8 cellular contexts compared by ENCODE assay signal in the genomic region with DNA sequence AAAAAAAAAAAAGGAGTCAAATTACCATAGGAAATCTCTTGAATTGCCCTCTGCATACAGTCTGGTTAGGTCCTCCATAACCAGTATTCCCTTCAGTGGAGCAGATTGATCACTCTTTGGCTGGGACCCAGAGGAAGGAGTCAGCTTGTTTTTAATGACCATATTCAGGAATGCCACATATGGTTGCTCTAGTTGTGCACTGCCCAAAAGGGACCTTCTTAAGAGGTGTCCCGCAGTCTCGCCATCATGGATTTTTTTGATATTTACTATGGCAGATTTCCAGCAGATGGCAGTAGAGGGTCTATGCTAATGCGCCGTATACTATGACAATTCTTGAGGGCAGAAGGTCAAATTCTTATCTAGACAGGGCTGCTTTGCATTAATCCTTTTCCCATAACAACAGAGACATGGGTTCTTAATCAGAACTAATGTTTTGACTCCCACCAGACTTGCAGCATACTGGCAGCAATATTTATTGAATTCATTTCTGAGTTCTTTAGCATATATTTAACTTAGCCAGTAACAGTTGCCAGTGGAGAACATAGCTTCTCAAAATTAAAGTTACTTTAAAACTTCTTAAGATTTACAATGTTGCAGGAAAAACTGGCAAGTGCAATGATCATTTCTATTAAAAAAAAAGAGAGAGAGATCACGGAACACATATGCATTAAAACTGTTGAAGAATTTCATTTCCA. TPM values are rescaled to one million over a fixed set of nuclear protein-coding genes. Genes with fewer than 3 reads are reported as not detected.
DNase-seq lines count a peak whose midpoint lies in the region; ATAC-seq and TF ChIP-seq lines count a peak whose summit lies in the region.

No MANE protein-coding gene starts in this region.

- no peaks in the 10 kb centered on the region for H3K9me3 ChIP-seq in CD4-positive, alpha-beta memory T cell (ENCODE audit: control insufficient read depth in 1 of 2, low read length in 2 of 2)
- H3K9me3 ChIP-seq in heart left ventricle (peaks cover 0 to 9% (median 0%) of the 10 kb centered on the region in 12 donors), sigmoid colon (no peaks in the 10 kb centered on the region)

- POLR2A ChIA-PET in CD4-positive, alpha-beta memory T cell (lab: Charles Lee; ENCODE audit: partially characterized antibody) = interaction anchor here (0.5 to 1.2 kb wide), 4 partner anchors 51 to 194 kb away, joined by 3 to 5 read pairs (median 3); no protein-coding TSS in a partner anchor

- CTCF ChIA-PET in CD4-positive, alpha-beta memory T cell (lab: Charles Lee; ENCODE audit: partially characterized antibody) = interaction anchor here (0.6 to 3.0 kb wide), 39 partner anchors 10 to 639 kb away, joined by 3 to 44 read pairs (median 4); no protein-coding TSS in a partner anchor

- TF ChIP-seq POLR2A in heart left ventricle (IDR thresholded peaks at IDR 0.05) (no peak), sigmoid colon (IDR thresholded peaks at IDR 0.05) (no peak)

- no peak overlapping the region for H3K4me3 Mint-ChIP-seq in CD4-positive, alpha-beta memory T cell

- peak; percentile 61 for ATAC-seq in GM21390 (IDR thresholded peaks at IDR 0.05; ENCODE audit: unreplicated experiment)
- peak; percentile 75 to 91 (median 88) for ATAC-seq in heart left ventricle

- H3K27ac Mint-ChIP-seq in CD4-positive, alpha-beta memory T cell = peak overlapping the region in 1 of 7 donors; percentile 82

- no peak overlapping the region for H3K27ac ChIP-seq in CD4-positive, alpha-beta memory T cell (ENCODE audit: low read depth, low read length)
- no peak overlapping the region for H3K27ac ChIP-seq in heart left ventricle
- no peak overlapping the region for H3K27ac ChIP-seq in sigmoid colon

- peaks cover 0 to 6% (median 4%) of the 10 kb centered on the region in 4 donors for H3K4me1 Mint-ChIP-seq in CD4-positive, alpha-beta memory T cell

- no peaks in the 10 kb centered on the region for H3K36me3 ChIP-seq in CD4-positive, alpha-beta memory T cell (ENCODE audit: insufficient read depth, low read length)
- H3K36me3 ChIP-seq in heart left ventricle (no peaks in the 10 kb centered on the region), sigmoid colon (no peaks in the 10 kb centered on the region)

- 15 to 29% (median 25%) methylated on average over 5 of the region's 5 CpGs for WGBS in heart left ventricle, 4 donors
- WGBS in sigmoid colon, 2 donors = 18 to 21% methylated on average over 5 of the region's 5 CpGs

- peak; percentile 57 to 78 (median 72) for DNase-seq in CD4-positive, alpha-beta memory T cell
- DNase-seq in SK-N-DZ (ENCODE audit: low spot score) = peak; percentile 68
- DNase-seq in activated naive CD4-positive, alpha-beta T cell treated with Interleukin-2 at 50 U/mL for 16 hours = peak; percentile 44
- peak in 2 of 5 donors; percentile 32 to 40 for DNase-seq in heart left ventricle
- DNase-seq in sigmoid colon = no peak
- DNase-seq in NK-92 (lab: John Stamatoyannopoulos, UW; ENCODE audit: unreplicated experiment) = no peak

- H3K27me3 Mint-ChIP-seq in CD4-positive, alpha-beta memory T cell = no peaks in the 10 kb centered on the region

- peaks cover 6% of the 10 kb centered on the region for H3K4me1 ChIP-seq in CD4-positive, alpha-beta memory T cell (ENCODE audit: insufficient read depth, low read length)
- H3K4me1 ChIP-seq in heart left ventricle = peaks cover 0 to 5% (median 0%) of the 10 kb centered on the region in 12 donors
- H3K4me1 ChIP-seq in sigmoid colon = peaks cover 0 to 4% (median 0%) of the 10 kb centered on the region in 4 donors

- peak; percentile 50 for TF ChIP-seq CTCF in LNCAP (IDR thresholded peaks at IDR 0.05)
- TF ChIP-seq CTCF in heart left ventricle (IDR thresholded peaks at IDR 0.05) = peak; percentile 65 to 90 (median 80)
- TF ChIP-seq CTCF in sigmoid colon (IDR thresholded peaks at IDR 0.05) = peak in 3 of 4 experiments; percentile 45 to 70 (median 66)

- no peak for TF ChIP-seq EP300 in sigmoid colon (IDR thresholded peaks at IDR 0.05)

- no peaks in the 10 kb centered on the region for H3K36me3 Mint-ChIP-seq in CD4-positive, alpha-beta memory T cell

- H3K27me3 ChIP-seq in CD4-positive, alpha-beta memory T cell (ENCODE audit: insufficient read depth, low read length) = no peaks in the 10 kb centered on the region
- no peaks in the 10 kb centered on the region for H3K27me3 ChIP-seq in heart left ventricle
- H3K27me3 ChIP-seq in sigmoid colon = no peaks in the 10 kb centered on the region

- peaks cover 0 to 4% (median 3%) of the 10 kb centered on the region in 8 donors for H3K9me3 Mint-ChIP-seq in CD4-positive, alpha-beta memory T cell

- no peak overlapping the region for H3K4me3 ChIP-seq in CD4-positive, alpha-beta memory T cell (ENCODE audit: low read length in 2 of 2)
- H3K4me3 ChIP-seq in heart left ventricle = no peak overlapping the region
- H3K4me3 ChIP-seq in sigmoid colon = no peak overlapping the region

- intact Hi-C loops in CD4-positive, alpha-beta memory T cell (cut with micrococcal nuclease) = loop anchor here (1.0 to 2.0 kb wide), 4 partner anchors 32 to 188 kb away; a partner anchor contains a TSS
- intact Hi-C loops in heart left ventricle (cut with DNase I) (loop anchor here (1.0 to 10.0 kb wide), 15 partner anchors 102 to 424 kb away; a partner anchor contains a TSS), sigmoid colon (cut with DNase I) (loop anchor here (2.0 to 10.0 kb wide), 4 partner anchors 104 to 422 kb away; a partner anchor contains a TSS)

RNA-seq across cellular contexts. Expression of a gene that starts 31.8 kb away (rescaled TPM):
- 100 to 1,000 TPM; 133 TPM for total RNA-seq in CD4-positive, alpha-beta memory T cell
- 10 to 100 TPM; 30.5 to 50.7 TPM for polyA plus RNA-seq in CD4-positive, alpha-beta memory T cell
- 15.9 and 17.4 TPM in 2 replicates for polyA plus RNA-seq in SK-N-DZ (2014; cell fraction: cytosol; rRNA removed)
- polyA plus RNA-seq in SK-N-DZ (2014; cell fraction: nucleus; rRNA removed) = 18.6 and 39.3 TPM in 2 replicates
- total RNA-seq in heart left ventricle = 10 to 100 TPM; 15.2 to 30.5 (median 20.6) TPM
- polyA plus RNA-seq in heart left ventricle = 1 to 10 TPM; 5.1 to 8.7 TPM
- 10 to 100 TPM; 30.4 to 49.9 (median 39.9) TPM for total RNA-seq in sigmoid colon
- polyA plus RNA-seq in sigmoid colon = 10 to 100 TPM in 1 of 3 donors, 1 to 10 TPM in 2; 1.8 to 12.2 (median 2.3) TPM

Comparison
In these comparisons a context has a peak if more than half of its experiments do, and no peak if none do; other contexts are left out.
1. DNase-seq: peak in CD4-positive, alpha-beta memory T cell (5 of 5), SK-N-DZ (single experiment) and activated naive CD4-positive, alpha-beta T cell treated with Interleukin-2 at 50 U/mL for 16 hours (single experiment); none in sigmoid colon (single experiment) and NK-92 (single experiment).
2. Peak in every context shown above with its lines, with median percentiles within 50 percentile points of each other: CTCF ChIP-seq.